ENCODE assay signal across 6 cellular contexts in genomic region chr5:177760954-177761353, GRCh38. TPM values are rescaled to one million over a fixed set of nuclear protein-coding genes. Genes with fewer than 3 reads are reported as not detected.
"Had no signal": no experiment of that assay in that cellular context is flagged by ENCODE, and none has a peak within 500 bp of the region (broad histone marks: within the 10 kb centered on the region; RNA-seq: fewer than 3 reads in every experiment).

No MANE protein-coding gene starts in this region.

RNA-seq across cellular contexts. Expression of gene FAM153A, which starts 21.7 kb away (rescaled TPM):
- total RNA-seq: LHCN-M2, MCF 10A, NCI-H460, PC-9, RPMI7951, SK-MEL-5 had no signal
